ENCODE assay signal across 13 cellular contexts in genomic region chr17:80862341-80862969, GRCh38.
DNase-seq lines count a peak whose midpoint lies in the region; ATAC-seq, FAIRE-seq and TF ChIP-seq lines count a peak whose summit lies in the region.
"Had no signal": no experiment of that assay in that cellular context is flagged by ENCODE, and none has a peak within 500 bp of the region (broad histone marks: within the 10 kb centered on the region; RNA-seq: fewer than 3 reads in every experiment).

No MANE protein-coding gene starts in this region.

- TF ChIP-seq CTCF in mammary epithelial cell (conservative IDR thresholded peaks at IDR 0.05 in 1 of 2, IDR thresholded peaks at IDR 0.05 in 1 of 2; ENCODE audit: extremely low read depth in 1 of 2, insufficient read depth in 1 of 2, low read depth in 1 of 2, low read length in 2 of 2) (no peak), breast epithelium (IDR thresholded peaks at IDR 0.05) (no peak), H1 (IDR thresholded peaks at IDR 0.05; ENCODE audit: control extremely low read depth in 1 of 3, insufficient read depth in 1 of 3, low read depth in 1 of 3, low read length in 3 of 3) (no peak), testis (IDR thresholded peaks at IDR 0.05) (no peak)

- TF ChIP-seq POLR2A in breast epithelium (IDR thresholded peaks at IDR 0.05) = no peak
- no peak for TF ChIP-seq POLR2A in H1 (IDR thresholded peaks at IDR 0.05; ENCODE audit: control extremely low read depth in 1 of 2, low read depth in 2 of 2, low read length in 2 of 2)
- no peak for TF ChIP-seq POLR2A in testis (IDR thresholded peaks at IDR 0.05)

- H3K23me2 ChIP-seq in H1 (ENCODE audit: low read depth, low read length) = no peaks in the 10 kb centered on the region

- no peak overlapping the region for H2BK20ac ChIP-seq in H1 (ENCODE audit: low read length)

- no peak overlapping the region for H3K9ac ChIP-seq in mammary epithelial cell (ENCODE audit: insufficient read depth, low read length)
- H3K9ac ChIP-seq in H1 (replicated peaks in 1 of 4; ENCODE audit: extremely low read depth in 1 of 4, low read depth in 3 of 4, low read length in 3 of 4) = no peak overlapping the region

- H3K56ac ChIP-seq in H1 (replicated peaks; ENCODE audit: insufficient read length, low read depth, low read length) = no peak overlapping the region

- H2BK120ac ChIP-seq in H1 (replicated peaks; ENCODE audit: low read depth, low read length) = no peak overlapping the region

- no peak overlapping the region for H4K91ac ChIP-seq in H1 (replicated peaks; ENCODE audit: insufficient read length, low read length)

- H2BK5ac ChIP-seq in H1 (ENCODE audit: low read depth, low read length) = peak overlapping the region; percentile 30; the same call in 1 of the 2 replicates

- BruUV-seq in mammary epithelial cell (replicated peaks; lab: Mats Ljungman, UMichigan) = no TSS peak

- ATAC-seq in HG03280 (IDR thresholded peaks at IDR 0.05; ENCODE audit: unreplicated experiment) (no peak), GM19455 (IDR thresholded peaks at IDR 0.05; ENCODE audit: unreplicated experiment) (no peak)
- ATAC-seq: sciatic nerve had no signal

- no peak overlapping the region for H4K5ac ChIP-seq in H1 (ENCODE audit: insufficient read length, low read depth, low read length)

- WGBS in mammary epithelial cell (ENCODE audit: low coverage, missing lambda C conversion rate) = 80% methylated on average over 12 of the region's 25 CpGs
- 94% methylated on average over 22 of the region's 25 CpGs; no CpG with 5 or more reads in 1 of the 2 experiments for WGBS in H1 (ENCODE audit: extremely low coverage in 1 of 2, insufficient coverage in 1 of 2, insufficient read length in 1 of 2, insufficient replicate concordance in 2 of 2, low coverage in 1 of 2, low lambda C conversion rate in 2 of 2, missing lambda C conversion rate in 1 of 2), 2 experiments
- WGBS in testis, 2 donors = 76 to 84% methylated on average over 18 to 25 of the region's 25 CpGs

- no peaks in the 10 kb centered on the region for H3K79me2 ChIP-seq in mammary epithelial cell (ENCODE audit: insufficient read depth, low read length)
- H3K79me2 ChIP-seq in H1 (ENCODE audit: control insufficient read depth in 1 of 2, insufficient read depth in 2 of 2, low read length in 2 of 2) = no peaks in the 10 kb centered on the region

- H3K9me3 ChIP-seq in mammary epithelial cell (replicated peaks; ENCODE audit: insufficient read depth, low read length) = no peaks in the 10 kb centered on the region
- H3K9me3 ChIP-seq in breast epithelium = no peaks in the 10 kb centered on the region
- H3K9me3 ChIP-seq in H1 (ENCODE audit: insufficient read depth in 2 of 2, low read depth in 1 of 2, low read length in 1 of 2) = no peaks in the 10 kb centered on the region
- no peaks in the 10 kb centered on the region for H3K9me3 ChIP-seq in testis
- H3K9me3 ChIP-seq: vagina had no signal

- H3K18ac ChIP-seq in H1 (ENCODE audit: extremely low read depth, low read length) = no peak overlapping the region

- no peak overlapping the region for H3K14ac ChIP-seq in H1 (ENCODE audit: insufficient read length)

- H3K23ac ChIP-seq in H1 (ENCODE audit: insufficient read length) = no peak overlapping the region

- no peak overlapping the region for H4K8ac ChIP-seq in H1 (ENCODE audit: extremely low read depth, insufficient read depth, low read length)

- H3K4me3 ChIP-seq in mammary epithelial cell (replicated peaks in 1 of 3; ENCODE audit: insufficient read depth in 1 of 3, low read depth in 2 of 3, low read length in 3 of 3) (no peak overlapping the region), breast epithelium (no peak overlapping the region), H1 (ENCODE audit: extremely low read depth in 1 of 4, insufficient read depth in 2 of 4, low read depth in 3 of 4, low read length in 4 of 4) (no peak overlapping the region), testis (no peak overlapping the region)
- H3K4me3 ChIP-seq: vagina had no signal

- 0 out of 2 replicates have a peak overlapping the region, but pooled peaks have one; percentile 3 for H2BK12ac ChIP-seq in H1 (ENCODE audit: low read depth, low read length)

- peak overlapping the region; percentile 71 for H3K27ac ChIP-seq in mammary epithelial cell (ENCODE audit: insufficient read depth, low read depth, low read length)
- H3K27ac ChIP-seq in breast epithelium = no peak overlapping the region
- no peak overlapping the region for H3K27ac ChIP-seq in H1 (ENCODE audit: low read depth, low read length)
- H3K27ac ChIP-seq in testis = no peak overlapping the region
- H3K27ac ChIP-seq: vagina had no signal

- no peaks in the 10 kb centered on the region for H3K27me3 ChIP-seq in mammary epithelial cell (ENCODE audit: insufficient read depth, low read length)
- H3K27me3 ChIP-seq in breast epithelium = no peaks in the 10 kb centered on the region
- H3K27me3 ChIP-seq in H1 (replicated peaks in 1 of 4; ENCODE audit: control insufficient read depth in 3 of 4, extremely low read depth in 1 of 4, insufficient read depth in 3 of 4, low read length in 3 of 4) = no peaks in the 10 kb centered on the region
- no peaks in the 10 kb centered on the region for H3K27me3 ChIP-seq in testis
- H3K27me3 ChIP-seq: vagina had no signal

- no peak overlapping the region for H3K4ac ChIP-seq in H1 (replicated peaks; ENCODE audit: insufficient read length, low read depth, low read length)

- intact Hi-C loops in mammary epithelial cell (cut with micrococcal nuclease) = loop anchor here (10.0 kb wide), 1 partner anchor 288 kb away; no protein-coding TSS in a partner anchor
- intact Hi-C loops in breast epithelium (cut with DNase I; ENCODE audit: low total_unique reads) = no loop called here
- intact Hi-C loops in testis (cut with DNase I; ENCODE audit: low total_unique reads) = loop anchor here (10.0 kb wide), 1 partner anchor 102 kb away; no protein-coding TSS in a partner anchor

- CTCF ChIA-PET in mammary epithelial cell (lab: Charles Lee; ENCODE audit: low non-redundant PET) (no interaction called here), H1 (lab: Charles Lee; ENCODE audit: partially characterized antibody) (interaction anchor here (0.6 to 1.8 kb wide), 7 partner anchors 9 to 369 kb away, joined by 3 to 5 read pairs (median 3); no protein-coding TSS in a partner anchor)

- H2AFZ ChIP-seq in mammary epithelial cell (ENCODE audit: low read depth, low read length) (no peak overlapping the region), H1 (ENCODE audit: low read length) (no peak overlapping the region)

- peak overlapping the region; percentile 76; the same call in 1 of the 2 replicates for H2AK5ac ChIP-seq in H1 (ENCODE audit: low read depth, low read length)

- H4K20me1 ChIP-seq in mammary epithelial cell (ENCODE audit: insufficient read depth, low read length) (no peaks in the 10 kb centered on the region), H1 (replicated peaks in 1 of 2; ENCODE audit: control insufficient read depth in 1 of 2, insufficient read depth in 2 of 2, low read length in 2 of 2) (no peaks in the 10 kb centered on the region)

- in situ Hi-C loops in mammary epithelial cell (cut with MboI; ENCODE audit: low sequenced_read_pairs in 2 of 2) = no loop called here

- TF ChIP-seq RAD21 in H1 (IDR thresholded peaks at IDR 0.05 in 1 of 2, conservative IDR thresholded peaks at IDR 0.05 in 1 of 2; ENCODE audit: low read depth in 2 of 2, low read length in 2 of 2) = no peak

- DNase-seq in mammary epithelial cell = no peak
- DNase-seq in breast epithelium (ENCODE audit: low spot score in 2 of 2) = no peak
- DNase-seq in SK-N-DZ (ENCODE audit: low spot score) = peak; percentile 24
- no peak for DNase-seq in H1 (ENCODE audit: low read depth in 1 of 2, low spot score in 2 of 2)
- peak; percentile 20 for DNase-seq in testis
- no peak for DNase-seq in DMS114 treated with DMSO at 0.1 percent for 48 hours (lab: John Stamatoyannopoulos, UW; ENCODE audit: unreplicated experiment)
- DNase-seq: NCI-H2107, occipital lobe, T1000 had no signal

- no peaks in the 10 kb centered on the region; the same call in 1 of the 2 replicates for H3K79me1 ChIP-seq in H1 (ENCODE audit: low read depth, low read length)

- H2BK15ac ChIP-seq in H1 (ENCODE audit: low read length) = no peak overlapping the region

- no peak for FAIRE-seq in H1 (lab: Jason Lieb, UNC)

- no peak for TF ChIP-seq EP300 in H1 (IDR thresholded peaks at IDR 0.05; ENCODE audit: borderline replicate concordance in 1 of 2, low read depth in 2 of 2, low read length in 2 of 2)

- H3K4me1 ChIP-seq in mammary epithelial cell (ENCODE audit: insufficient read depth, low read length) = peaks cover 55% of the 10 kb centered on the region
- no peaks in the 10 kb centered on the region for H3K4me1 ChIP-seq in breast epithelium
- H3K4me1 ChIP-seq in H1 (replicated peaks in 1 of 4; ENCODE audit: control insufficient read depth in 3 of 4, insufficient read depth in 4 of 4, low read length in 3 of 4) = peaks cover 4 to 24% (median 13%) of the 10 kb centered on the region in 4 experiments
- H3K4me1 ChIP-seq in testis = peaks cover 10% of the 10 kb centered on the region

- H3K4me2 ChIP-seq in mammary epithelial cell (ENCODE audit: insufficient read depth, low read depth, low read length) = no peak overlapping the region
- no peak overlapping the region for H3K4me2 ChIP-seq in H1 (ENCODE audit: insufficient read depth in 1 of 2, low read depth in 2 of 2, low read length in 2 of 2)

- dilution Hi-C loops in mammary epithelial cell (cut with HindIII; ENCODE audit: low sequenced_read_pairs) = loop anchor here (5.0 kb wide), 4 partner anchors 35 to 100 kb away; no protein-coding TSS in a partner anchor

- H3K36me3 ChIP-seq in mammary epithelial cell (ENCODE audit: insufficient read depth, low read length) (no peaks in the 10 kb centered on the region), breast epithelium (no peaks in the 10 kb centered on the region), H1 (ENCODE audit: control insufficient read depth in 2 of 4, insufficient read depth in 4 of 4, low read length in 3 of 4) (no peaks in the 10 kb centered on the region; a peak in 1 of 8 replicates), testis (ENCODE audit: low read depth, missing control alignments) (no peaks in the 10 kb centered on the region)
- H3K36me3 ChIP-seq: vagina had no signal

- POLR2A ChIA-PET in H1 (lab: Charles Lee; ENCODE audit: partially characterized antibody) = interaction anchor here (0.6 to 0.7 kb wide), 2 partner anchors 22 to 172 kb away, joined by 3 read pairs; no protein-coding TSS in a partner anchor

TF ChIP-seq in H1, 55 proteins besides CTCF, POLR2A, EP300 and RAD21 (continues in another document):
- no peak for TF ChIP-seq SP4 (IDR thresholded peaks at IDR 0.05; ENCODE audit: low read length)
- no peak for TF ChIP-seq RBBP5 (IDR thresholded peaks at IDR 0.05; ENCODE audit: borderline replicate concordance, low read depth, low read length)
- no peak for TF ChIP-seq SRF (IDR thresholded peaks at IDR 0.05; ENCODE audit: low read depth, low read length)
- TF ChIP-seq CBX8 (IDR thresholded peaks at IDR 0.05; ENCODE audit: borderline replicate concordance, low read depth, low read length) = no peak
- no peak for TF ChIP-seq CEBPB (IDR thresholded peaks at IDR 0.05; ENCODE audit: low read depth, low read length)
- TF ChIP-seq HDAC2 (IDR thresholded peaks at IDR 0.05; ENCODE audit: borderline replicate concordance in 1 of 2, low read depth in 2 of 2, low read length in 2 of 2) = no peak
- no peak for TF ChIP-seq NANOG (IDR thresholded peaks at IDR 0.05; ENCODE audit: insufficient read depth, low read depth, low read length, poor library complexity, severe bottlenecking)

Comparison
In these comparisons a context has a peak if more than half of its experiments do, and no peak if none do; other contexts are left out.
1. DNase-seq: peak in SK-N-DZ (single experiment) and testis (single experiment); none in mammary epithelial cell (single experiment), breast epithelium (0 of 2), H1 (0 of 2) and DMS114 treated with DMSO at 0.1 percent for 48 hours (single experiment).